Comparison of ENCODE assay signal across 8 cellular contexts in the genomic region with DNA sequence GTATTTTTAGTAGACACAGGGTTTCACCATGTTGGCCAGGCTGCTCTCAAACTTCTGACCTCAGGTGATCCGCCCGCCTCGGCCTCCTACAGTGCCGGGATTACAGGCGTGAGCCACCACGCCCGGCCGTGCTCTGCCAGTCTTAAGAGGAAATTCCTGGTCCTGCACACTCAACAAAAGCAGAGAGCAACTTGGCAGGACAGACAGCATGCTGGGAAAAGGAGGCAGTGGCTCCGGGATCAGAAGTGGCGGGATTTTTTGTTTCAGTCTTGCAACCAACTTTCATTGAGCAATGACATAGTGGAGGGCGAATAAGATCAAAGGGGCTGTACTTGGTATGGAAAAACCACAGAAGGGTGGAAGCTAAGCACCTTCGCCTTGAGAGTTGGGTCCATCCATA. TPM values are rescaled to one million over a fixed set of nuclear protein-coding genes. Genes with fewer than 3 reads are reported as not detected.
DNase-seq lines count a peak whose midpoint lies in the region; ATAC-seq and TF ChIP-seq lines count a peak whose summit lies in the region.

No MANE protein-coding gene starts in this region.

- H3K27me3 Mint-ChIP-seq in activated T-cell treated with anti-CD3 and anti-CD28 coated beads, Interleukin-2, amount 50 U/mL, for 4 hours (ENCODE audit: low read depth): no peaks in the 10 kb centered on the region

- peaks cover 4% of the 10 kb centered on the region for H3K36me3 Mint-ChIP-seq in activated T-cell treated with anti-CD3 and anti-CD28 coated beads, Interleukin-2, amount 50 U/mL, for 4 hours (ENCODE audit: insufficient read depth)

- ATAC-seq in activated T-cell treated with anti-CD3 and anti-CD28 coated beads, Interleukin-2, amount 50 U/mL, for 4 hours: no peak
- no peak for ATAC-seq in HG03039 (IDR thresholded peaks at IDR 0.05; ENCODE audit: unreplicated experiment)

- no peak for TF ChIP-seq EP300 in tibial nerve (IDR thresholded peaks at IDR 0.05)

- H3K9me3 ChIP-seq in adrenal gland (replicated peaks in 1 of 3): no peaks in the 10 kb centered on the region
- H3K9me3 ChIP-seq in tibial nerve: no peaks in the 10 kb centered on the region

- WGBS in adrenal gland, 4 donors: 35 to 65% (median 51%) methylated on average over 12 of the region's 12 CpGs
- 37 to 62% methylated on average over 9 to 12 of the region's 12 CpGs for whole genome bisulfite sequencing in tibial nerve, 2 donors

- peaks cover 0 to 3% of the 10 kb centered on the region in 2 donors for H3K36me3 ChIP-seq in adrenal gland (replicated peaks in 1 of 2)
- H3K36me3 ChIP-seq in tibial nerve: peaks cover 0 to 18% (median 0%) of the 10 kb centered on the region in 3 donors

- no peaks in the 10 kb centered on the region for H3K27me3 ChIP-seq in adrenal gland
- no peaks in the 10 kb centered on the region for H3K27me3 ChIP-seq in tibial nerve

- H3K4me3 Mint-ChIP-seq in activated T-cell treated with anti-CD3 and anti-CD28 coated beads, Interleukin-2, amount 50 U/mL, for 4 hours: peak overlapping the region; percentile 56

- H3K27ac ChIP-seq in adrenal gland: peak overlapping the region in 4 of 5 donors; percentile 74 to 100 (median 98)
- peak overlapping the region in 3 of 4 donors; percentile 98 for H3K27ac ChIP-seq in tibial nerve

- peak overlapping the region in 1 of 4 donors; percentile 99 for H3K4me3 ChIP-seq in adrenal gland
- peak overlapping the region in 2 of 4 donors; percentile 83 for H3K4me3 ChIP-seq in tibial nerve

- H3K4me1 ChIP-seq in adrenal gland (replicated peaks in 1 of 2) (peaks cover 29 to 55% of the 10 kb centered on the region in 2 donors), tibial nerve (peaks cover 0 to 55% (median 26%) of the 10 kb centered on the region in 4 donors)

- H3K4me1 Mint-ChIP-seq in activated T-cell treated with anti-CD3 and anti-CD28 coated beads, Interleukin-2, amount 50 U/mL, for 4 hours (ENCODE audit: low read depth): peaks cover 30% of the 10 kb centered on the region

- intact Hi-C loops in adrenal gland (cut with DNase I): no loop called here

- no peak for DNase-seq in activated T-cell treated with anti-CD3 and anti-CD28 coated beads, Interleukin-2, amount 50 U/mL, for 4 hours
- DNase-seq in activated T-cell treated with anti-CD3 and anti-CD28 coated beads, Interleukin-2, amount 50 U/mL, for 48 hours: no peak
- DNase-seq in adrenal gland (peak in 6 of 7 donors; percentile 58 to 70 (median 66)), left kidney (ENCODE audit: low read depth, low spot score) (peak; percentile 27), tibial nerve (ENCODE audit: low spot score in 2 of 2) (no peak), DMS79 treated with DMSO at 0.1 percent for 48 hours (lab: John Stamatoyannopoulos, UW) (no peak), NCI-H510A (lab: John Stamatoyannopoulos, UW) (no peak)

- peak in 1 of 2 donors; percentile 32 for TF ChIP-seq POLR2A in adrenal gland (IDR thresholded peaks at IDR 0.05)
- TF ChIP-seq POLR2A in tibial nerve (IDR thresholded peaks at IDR 0.05): no peak

- TF ChIP-seq CTCF in adrenal gland (IDR thresholded peaks at IDR 0.05) (no peak), tibial nerve (IDR thresholded peaks at IDR 0.05) (no peak)

- H3K9me3 Mint-ChIP-seq in activated T-cell treated with anti-CD3 and anti-CD28 coated beads, Interleukin-2, amount 50 U/mL, for 4 hours: no peaks in the 10 kb centered on the region

RNA-seq across cellular contexts. Expression of a gene that starts 2.1 kb away (rescaled TPM):
- total RNA-seq in activated T-cell treated with anti-CD3 and anti-CD28 coated beads, Interleukin-2, amount 50 U/mL, for 4 hours: 10 to 100 TPM; 10.5 to 13.5 (median 10.6) TPM
- total RNA-seq in adrenal gland: 100 to 1,000 TPM in 1 of 8 donors, 10 to 100 TPM in 7; 61.5 to 101 (median 91.5) TPM
- polyA plus RNA-seq in adrenal gland: 100 to 1,000 TPM in 1 of 3 donors, 10 to 100 TPM in 2; 11.0 to 101 (median 17.6) TPM
- total RNA-seq in tibial nerve: 10 to 100 TPM; 29.9 to 49.5 (median 38.7) TPM

RNA-seq across cellular contexts. Expression of a gene that starts 56.8 kb away (rescaled TPM):
- total RNA-seq in activated T-cell treated with anti-CD3 and anti-CD28 coated beads, Interleukin-2, amount 50 U/mL, for 4 hours: 1 to 10 TPM; 2.5 to 3.9 (median 2.6) TPM
- 10 to 100 TPM; 13.1 to 70.4 (median 39.4) TPM for total RNA-seq in adrenal gland
- polyA plus RNA-seq in adrenal gland: 1 to 10 TPM; 2.3 to 10.0 (median 5.8) TPM
- total RNA-seq in tibial nerve: 10 to 100 TPM; 21.6 to 34.9 (median 29.8) TPM

Comparison
In these comparisons a context has a peak if more than half of its experiments do, and no peak if none do; other contexts are left out.
1. DNase-seq: peak in adrenal gland (6 of 7) and left kidney (single experiment); none in activated T-cell treated with anti-CD3 and anti-CD28 coated beads, Interleukin-2, amount 50 U/mL, for 4 hours (single experiment), activated T-cell treated with anti-CD3 and anti-CD28 coated beads, Interleukin-2, amount 50 U/mL, for 48 hours (0 of 2), tibial nerve (0 of 2), DMS79 treated with DMSO at 0.1 percent for 48 hours (single experiment) and NCI-H510A (single experiment).